8 cellular contexts compared by ENCODE assay signal in the genomic region with DNA sequence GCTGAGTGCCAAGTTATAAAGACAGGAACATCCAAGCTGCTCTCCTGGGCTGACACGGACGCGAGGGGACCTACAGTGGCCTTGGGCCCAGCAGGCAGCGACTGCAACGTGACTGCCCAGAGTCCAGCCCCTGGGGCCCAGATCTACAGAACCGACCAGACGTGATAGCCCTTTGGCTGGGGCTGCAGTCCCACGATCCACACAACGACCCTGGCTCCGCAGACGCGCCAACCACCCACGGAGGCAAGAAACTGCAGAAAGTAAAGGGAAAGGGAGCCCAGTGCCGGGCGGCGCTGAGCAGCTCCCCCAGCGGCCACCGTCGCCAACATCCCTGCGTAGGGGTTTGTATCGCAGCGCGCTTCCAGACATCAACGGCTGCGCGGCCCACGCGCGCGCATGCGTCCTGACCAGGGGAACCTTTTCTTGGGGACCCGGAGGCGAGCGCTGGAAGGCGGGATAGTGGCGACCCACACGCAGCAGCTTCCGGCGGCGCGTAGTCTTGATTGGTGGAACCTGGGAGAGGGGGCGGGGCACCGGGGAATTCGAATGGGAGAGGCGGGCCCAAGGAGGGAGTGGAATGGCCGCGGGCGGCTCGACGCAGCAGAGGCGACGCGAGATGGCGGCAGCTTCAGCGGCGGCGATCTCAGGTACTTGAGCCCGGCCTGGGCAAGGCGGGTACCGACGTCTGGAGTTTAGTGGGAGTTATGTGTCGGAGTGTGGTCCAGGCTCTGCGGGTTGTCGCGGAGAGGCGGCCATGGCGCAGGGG. TPM values are rescaled to one million over a fixed set of nuclear protein-coding genes. Genes with fewer than 3 reads are reported as not detected.
DNase-seq lines count a peak whose midpoint lies in the region; ATAC-seq, FAIRE-seq and TF ChIP-seq lines count a peak whose summit lies in the region.

A gene (plus strand): TSS at position 569 of the 766 bp plus-strand sequence. CDS start 9 bp downstream, at position 578.

- H3K36me3 Mint-ChIP-seq in activated T-helper 2 cell treated with anti-CD3 and anti-CD28 coated beads, Interferon-gamma antibody, Interleukin-2, Interleukin-4, amounts not matched to agents 10 μg/mL and 5 μg/mL and 100 μg/mL, durations not matched to agents 14 hours and 24 hours and 36 hours (ENCODE audit: low read depth), result peaks cover 43% of the 10 kb centered on the region
- H3K36me3 Mint-ChIP-seq in natural killer cell, result no peaks in the 10 kb centered on the region

- H3K27ac ChIP-seq in RWPE2 (ENCODE audit: poor library complexity, severe bottlenecking), result peak within 1 kb of the TSS; percentile 44

- DNase-seq in H54 (ENCODE audit: insufficient read length, low spot score), result peak; percentile 95
- DNase-seq in LoVo (ENCODE audit: low spot score), result peak; percentile 99
- peak; percentile 99 for DNase-seq in RWPE2 (ENCODE audit: low spot score)
- DNase-seq in activated T-helper 2 cell treated with anti-CD3 and anti-CD28 coated beads, Interferon-gamma antibody, Interleukin-2, Interleukin-4, amounts not matched to agents 10 μg/mL and 5 μg/mL and 100 μg/mL, durations not matched to agents 14 hours and 24 hours and 36 hours (ENCODE audit: low spot score), result peak; percentile 100
- peak; percentile 98 for DNase-seq in fibroblast of mammary gland (ENCODE audit: low read depth)
- DNase-seq in natural killer cell, result peak; percentile 99
- DNase-seq in stimulated activated naive CD4-positive, alpha-beta T cell treated with Interleukin-2 at 50 U/mL for 16 hours (lab: John Stamatoyannopoulos, UW), result peak; percentile 100

- H3K27ac Mint-ChIP-seq in activated T-helper 2 cell treated with anti-CD3 and anti-CD28 coated beads, Interferon-gamma antibody, Interleukin-2, Interleukin-4, amounts not matched to agents 10 μg/mL and 5 μg/mL and 100 μg/mL, durations not matched to agents 14 hours and 24 hours and 36 hours, result peak within 1 kb of the TSS; percentile 93
- H3K27ac Mint-ChIP-seq in natural killer cell, result peak within 1 kb of the TSS; percentile 92

- no peaks in the 10 kb centered on the region for H3K27me3 Mint-ChIP-seq in activated T-helper 2 cell treated with anti-CD3 and anti-CD28 coated beads, Interferon-gamma antibody, Interleukin-2, Interleukin-4, amounts not matched to agents 10 μg/mL and 5 μg/mL and 100 μg/mL, durations not matched to agents 14 hours and 24 hours and 36 hours (ENCODE audit: low read depth)
- H3K27me3 Mint-ChIP-seq in natural killer cell (ENCODE audit: low read depth in 2 of 2), result no peaks in the 10 kb centered on the region

- H3K36me3 ChIP-seq in ES-I3 (ENCODE audit: insufficient read depth, low read length) (no peaks in the 10 kb centered on the region; the same call in 1 of the 2 replicates), RWPE2 (ENCODE audit: low read depth) (peaks cover 19% of the 10 kb centered on the region)

- TF ChIP-seq POLR2A in H54 (IDR thresholded peaks at IDR 0.05; ENCODE audit: low read depth, low read length), result peak; percentile 64

- H3K4me3 ChIP-seq in RWPE2 (ENCODE audit: severe bottlenecking) (peak within 1 kb of the TSS; percentile 66), fibroblast of mammary gland (ENCODE audit: control insufficient read depth, low read depth, low read length) (peak within 1 kb of the TSS; percentile 94)

- H3K9me3 Mint-ChIP-seq in activated T-helper 2 cell treated with anti-CD3 and anti-CD28 coated beads, Interferon-gamma antibody, Interleukin-2, Interleukin-4, amounts not matched to agents 10 μg/mL and 5 μg/mL and 100 μg/mL, durations not matched to agents 14 hours and 24 hours and 36 hours, result no peaks in the 10 kb centered on the region
- H3K9me3 Mint-ChIP-seq in natural killer cell, result no peaks in the 10 kb centered on the region

- TF ChIP-seq CTCF in RWPE2 (IDR thresholded peaks at IDR 0.05; ENCODE audit: poor library complexity, severe bottlenecking), result peak; percentile 82
- peak; percentile 49 for TF ChIP-seq CTCF in fibroblast of mammary gland (conservative IDR thresholded peaks at IDR 0.05; ENCODE audit: control insufficient read depth, insufficient read depth, low read depth, low read length)
- peak; percentile 79 for TF ChIP-seq CTCF in natural killer cell (IDR thresholded peaks at IDR 0.05)

- peak within 1 kb of the TSS; percentile 95 for H3K9ac ChIP-seq in ES-I3 (ENCODE audit: low read depth, low read length)

- peak within 1 kb of the TSS; percentile 98 for H3K4me3 Mint-ChIP-seq in activated T-helper 2 cell treated with anti-CD3 and anti-CD28 coated beads, Interferon-gamma antibody, Interleukin-2, Interleukin-4, amounts not matched to agents 10 μg/mL and 5 μg/mL and 100 μg/mL, durations not matched to agents 14 hours and 24 hours and 36 hours (ENCODE audit: low read depth)
- peak within 1 kb of the TSS; percentile 96 for H3K4me3 Mint-ChIP-seq in natural killer cell

- H3K9me3 ChIP-seq in ES-I3 (ENCODE audit: control insufficient read depth, insufficient read depth, low read length) (no peaks in the 10 kb centered on the region), RWPE2 (ENCODE audit: severe bottlenecking) (no peaks in the 10 kb centered on the region)

- FAIRE-seq in H54 (lab: Jason Lieb, UNC), result no peak

- H3K4me1 ChIP-seq in ES-I3 (ENCODE audit: insufficient read depth, low read length) (peaks cover 8% of the 10 kb centered on the region), RWPE2 (ENCODE audit: insufficient read depth, poor library complexity, severe bottlenecking) (peaks cover 3% of the 10 kb centered on the region)

- intact Hi-C loops in activated T-helper 2 cell treated with anti-CD3 and anti-CD28 coated beads, Interferon-gamma antibody, Interleukin-2, Interleukin-4, amounts not matched to agents 10 μg/mL and 5 μg/mL and 100 μg/mL, durations not matched to agents 14 hours and 24 hours and 36 hours (cut with micrococcal nuclease), result loop anchor here (1.0 to 2.0 kb wide), 5 partner anchors 15 to 90 kb away; a partner anchor contains a TSS
- intact Hi-C loops in natural killer cell (cut with micrococcal nuclease), result loop anchor here (1.0 to 2.0 kb wide), 4 partner anchors 15 to 89 kb away; a partner anchor contains a TSS

- no peaks in the 10 kb centered on the region for H3K27me3 ChIP-seq in RWPE2 (ENCODE audit: insufficient read depth, poor library complexity, severe bottlenecking)

- H3K4me1 Mint-ChIP-seq in activated T-helper 2 cell treated with anti-CD3 and anti-CD28 coated beads, Interferon-gamma antibody, Interleukin-2, Interleukin-4, amounts not matched to agents 10 μg/mL and 5 μg/mL and 100 μg/mL, durations not matched to agents 14 hours and 24 hours and 36 hours (ENCODE audit: low read depth), result peaks cover 46% of the 10 kb centered on the region
- H3K4me1 Mint-ChIP-seq in natural killer cell, result peaks cover 43% of the 10 kb centered on the region in 2 donors

- ATAC-seq in RWPE2 (ENCODE audit: low read depth) (peak; percentile 97), natural killer cell (peak; percentile 92 to 97 (median 93))

RNA-seq across cellular contexts. Expression of the gene that starts here (rescaled TPM):
- 132 and 136 TPM in 2 replicates for total RNA-seq in activated T-helper 2 cell treated with anti-CD3 and anti-CD28 coated beads, Interferon-gamma antibody, Interleukin-2, Interleukin-4, amounts not matched to agents 10 μg/mL and 5 μg/mL and 100 μg/mL, durations not matched to agents 14 hours and 24 hours and 36 hours
- 10 to 100 TPM; 73.4 to 96.0 (median 86.5) TPM for total RNA-seq in natural killer cell

Comparison
In these comparisons a context has a peak if more than half of its experiments do, and no peak if none do; other contexts are left out.
1. Peak in every context shown above with its lines: DNase-seq, ATAC-seq, H3K4me3 ChIP-seq and H3K27ac ChIP-seq.